1 cellular context compared by ENCODE assay signal in genomic region chr7:96614154-96614867, GRCh38.
TF ChIP-seq lines count a peak whose summit lies in the region.

No MANE protein-coding gene starts in this region.

TF ChIP-seq in GM12878, 131 proteins besides CTCF, POLR2A, EP300 and RAD21 (continued from another document):
- TF ChIP-seq, protein P1, sequence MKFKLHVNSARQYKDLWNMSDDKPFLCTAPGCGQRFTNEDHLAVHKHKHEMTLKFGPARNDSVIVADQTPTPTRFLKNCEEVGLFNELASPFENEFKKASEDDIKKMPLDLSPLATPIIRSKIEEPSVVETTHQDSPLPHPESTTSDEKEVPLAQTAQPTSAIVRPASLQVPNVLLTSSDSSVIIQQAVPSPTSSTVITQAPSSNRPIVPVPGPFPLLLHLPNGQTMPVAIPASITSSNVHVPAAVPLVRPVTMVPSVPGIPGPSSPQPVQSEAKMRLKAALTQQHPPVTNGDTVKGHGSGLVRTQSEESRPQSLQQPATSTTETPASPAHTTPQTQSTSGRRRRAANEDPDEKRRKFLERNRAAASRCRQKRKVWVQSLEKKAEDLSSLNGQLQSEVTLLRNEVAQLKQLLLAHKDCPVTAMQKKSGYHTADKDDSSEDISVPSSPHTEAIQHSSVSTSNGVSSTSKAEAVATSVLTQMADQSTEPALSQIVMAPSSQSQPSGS (IDR thresholded peaks at IDR 0.05; ENCODE audit: low read length), result no peak
- no peak for TF ChIP-seq ZNF592 (IDR thresholded peaks at IDR 0.05)
- TF ChIP-seq, protein P2, sequence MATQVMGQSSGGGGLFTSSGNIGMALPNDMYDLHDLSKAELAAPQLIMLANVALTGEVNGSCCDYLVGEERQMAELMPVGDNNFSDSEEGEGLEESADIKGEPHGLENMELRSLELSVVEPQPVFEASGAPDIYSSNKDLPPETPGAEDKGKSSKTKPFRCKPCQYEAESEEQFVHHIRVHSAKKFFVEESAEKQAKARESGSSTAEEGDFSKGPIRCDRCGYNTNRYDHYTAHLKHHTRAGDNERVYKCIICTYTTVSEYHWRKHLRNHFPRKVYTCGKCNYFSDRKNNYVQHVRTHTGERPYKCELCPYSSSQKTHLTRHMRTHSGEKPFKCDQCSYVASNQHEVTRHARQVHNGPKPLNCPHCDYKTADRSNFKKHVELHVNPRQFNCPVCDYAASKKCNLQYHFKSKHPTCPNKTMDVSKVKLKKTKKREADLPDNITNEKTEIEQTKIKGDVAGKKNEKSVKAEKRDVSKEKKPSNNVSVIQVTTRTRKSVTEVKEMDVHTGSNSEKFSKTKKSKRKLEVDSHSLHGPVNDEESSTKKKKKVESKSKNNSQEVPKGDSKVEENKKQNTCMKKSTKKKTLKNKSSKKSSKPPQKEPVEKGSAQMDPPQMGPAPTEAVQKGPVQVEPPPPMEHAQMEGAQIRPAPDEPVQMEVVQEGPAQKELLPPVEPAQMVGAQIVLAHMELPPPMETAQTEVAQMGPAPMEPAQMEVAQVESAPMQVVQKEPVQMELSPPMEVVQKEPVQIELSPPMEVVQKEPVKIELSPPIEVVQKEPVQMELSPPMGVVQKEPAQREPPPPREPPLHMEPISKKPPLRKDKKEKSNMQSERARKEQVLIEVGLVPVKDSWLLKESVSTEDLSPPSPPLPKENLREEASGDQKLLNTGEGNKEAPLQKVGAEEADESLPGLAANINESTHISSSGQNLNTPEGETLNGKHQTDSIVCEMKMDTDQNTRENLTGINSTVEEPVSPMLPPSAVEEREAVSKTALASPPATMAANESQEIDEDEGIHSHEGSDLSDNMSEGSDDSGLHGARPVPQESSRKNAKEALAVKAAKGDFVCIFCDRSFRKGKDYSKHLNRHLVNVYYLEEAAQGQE (IDR thresholded peaks at IDR 0.05; ENCODE audit: low read depth, low read length), result no peak
